ENCODE assay signal across 1 cellular context in the genomic region with DNA sequence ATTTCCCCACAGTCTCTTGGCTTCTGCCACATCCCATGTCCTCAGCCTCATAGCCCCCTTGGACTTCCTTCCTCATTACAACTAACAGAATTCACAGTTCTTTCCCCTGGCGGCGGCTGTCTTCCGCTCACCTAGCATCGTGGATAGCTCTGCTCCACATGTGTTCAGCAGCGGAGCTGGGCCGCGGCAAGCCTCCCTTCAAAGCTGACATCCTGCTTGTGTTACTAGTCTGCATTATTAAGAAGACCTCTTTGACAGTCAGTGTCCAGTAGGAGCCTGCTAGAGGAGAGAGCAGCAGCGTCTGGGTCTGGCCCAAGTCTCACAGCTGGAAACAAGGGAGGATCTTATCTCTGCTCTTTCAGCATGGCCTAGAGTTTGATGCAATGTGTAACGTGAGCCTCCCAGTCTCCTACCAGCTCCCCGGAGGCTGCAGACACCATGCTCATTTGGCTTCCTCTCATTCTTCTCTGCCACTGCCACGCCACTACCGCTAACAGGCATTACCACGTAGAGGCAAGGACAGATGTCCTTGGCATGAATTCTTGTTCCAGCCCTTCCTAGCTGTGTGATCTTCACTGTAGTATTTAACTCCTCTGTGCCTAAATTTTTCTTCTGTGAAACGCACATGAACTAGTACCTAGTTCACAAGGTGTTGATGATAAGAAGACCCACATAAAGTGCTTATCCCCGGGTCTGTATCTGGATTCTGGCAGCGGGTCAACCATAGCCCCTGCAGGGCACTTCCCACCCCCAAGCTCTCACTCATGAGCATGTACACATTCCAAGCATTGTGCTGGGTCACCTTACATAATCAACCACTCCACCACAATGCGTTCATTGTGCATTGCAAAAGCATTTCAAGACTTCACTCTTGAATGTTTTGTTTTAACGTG.
A peak's percentile ranks its signal among the peaks of the same experiment; 100 is the strongest.
TF ChIP-seq lines count a peak whose summit lies in the region.

No MANE protein-coding gene starts in this region.

TF ChIP-seq in K562, 482 proteins besides CTCF, POLR2A, EP300 and RAD21 (continued from another document and continues in another):
- TF ChIP-seq ZBTB33 (CRISPR knock-in tag; IDR thresholded peaks at IDR 0.05) (peak; percentile 66), PHF20 (IDR thresholded peaks at IDR 0.05; ENCODE audit: partially characterized antibody) (no peak), GATA2 (CRISPR knock-in tag; IDR thresholded peaks at IDR 0.05) (peak; percentile 93), ZNF79 (CRISPR knock-in tag; IDR thresholded peaks at IDR 0.05; ENCODE audit: low read depth) (no peak), FOXP1 (CRISPR knock-in tag; IDR thresholded peaks at IDR 0.05) (0 out of 2 replicates have a peak, but pooled peaks have one; percentile 31), MYBL2 (IDR thresholded peaks at IDR 0.05; ENCODE audit: low read depth) (no peak), MYBL2 (CRISPR knock-in tag; IDR thresholded peaks at IDR 0.05; ENCODE audit: borderline replicate concordance) (no peak), ZBTB17 (CRISPR knock-in tag; IDR thresholded peaks at IDR 0.05) (no peak), SP2 (IDR thresholded peaks at IDR 0.05; ENCODE audit: extremely low read depth, low read depth, low read length, poor library complexity, severe bottlenecking) (no peak), THRA (IDR thresholded peaks at IDR 0.05) (no peak), ZNF134 (CRISPR knock-in tag; conservative IDR thresholded peaks at IDR 0.05) (no peak), ZBTB7A (IDR thresholded peaks at IDR 0.05; ENCODE audit: borderline replicate concordance, control insufficient read depth, low read depth, low read length) (peak; percentile 33; the same call in 1 of the 2 replicates), ZNF76 (CRISPR knock-in tag; IDR thresholded peaks at IDR 0.05; ENCODE audit: borderline replicate concordance) (no peak), ZNF778 (CRISPR knock-in tag; IDR thresholded peaks at IDR 0.05) (no peak), NFIC (IDR thresholded peaks at IDR 0.05) (peak; percentile 89), CBFA2T3 (IDR thresholded peaks at IDR 0.05) (peak; percentile 88), TEAD4 (IDR thresholded peaks at IDR 0.05; ENCODE audit: low read length) (peak; percentile 66), TEAD4 (CRISPR knock-in tag; IDR thresholded peaks at IDR 0.05; ENCODE audit: borderline replicate concordance) (no peak), SRSF1 (IDR thresholded peaks at IDR 0.05; ENCODE audit: low read depth, low read length) (no peak), POLR2H (tag; IDR thresholded peaks at IDR 0.05; ENCODE audit: low read depth) (no peak), TBL1XR1 (IDR thresholded peaks at IDR 0.05; ENCODE audit: low read length in 2 of 2) (0 out of 4 replicates have a peak, but pooled peaks have one; percentile 25 to 67), E2F3 (CRISPR knock-in tag; IDR thresholded peaks at IDR 0.05) (no peak), SP1 (CRISPR knock-in tag; IDR thresholded peaks at IDR 0.05) (no peak), MBD2 (IDR thresholded peaks at IDR 0.05; ENCODE audit: borderline replicate concordance, low read depth) (no peak), SUPT5H (IDR thresholded peaks at IDR 0.05) (no peak), ZNF766 (CRISPR knock-in tag; conservative IDR thresholded peaks at IDR 0.05) (no peak), HMGXB4 (CRISPR knock-in tag; IDR thresholded peaks at IDR 0.05) (no peak), NR2F6 (CRISPR knock-in tag; IDR thresholded peaks at IDR 0.05) (no peak), ZNF311 (CRISPR knock-in tag; IDR thresholded peaks at IDR 0.05) (no peak), ETV6 (IDR thresholded peaks at IDR 0.05; ENCODE audit: borderline replicate concordance in 1 of 2, low read depth in 2 of 2, low read length in 1 of 2) (no peak; a peak in 1 of 4 replicates), ETV6 (CRISPR knock-in tag; IDR thresholded peaks at IDR 0.05; ENCODE audit: borderline replicate concordance) (no peak), ETS2 (tag; IDR thresholded peaks at IDR 0.05; ENCODE audit: borderline replicate concordance, poor library complexity, severe bottlenecking) (no peak), CREB3L1 (IDR thresholded peaks at IDR 0.05; ENCODE audit: borderline replicate concordance, low read depth) (peak; percentile 60; the same call in 1 of the 2 replicates), ELF4 (CRISPR knock-in tag; IDR thresholded peaks at IDR 0.05) (no peak), BRF2 (IDR thresholded peaks at IDR 0.05; ENCODE audit: borderline replicate concordance, insufficient read depth, insufficient read length) (no peak), FOXK2 (conservative IDR thresholded peaks at IDR 0.05 in 1 of 2, IDR thresholded peaks at IDR 0.05 in 1 of 2; ENCODE audit: low read depth in 2 of 2) (peak; percentile 70 to 76), ZNF586 (CRISPR knock-in tag; conservative IDR thresholded peaks at IDR 0.05) (no peak), BRCA1 (IDR thresholded peaks at IDR 0.05) (no peak), BRCA1 (CRISPR knock-in tag; IDR thresholded peaks at IDR 0.05) (no peak), KLF13 (tag; IDR thresholded peaks at IDR 0.05; ENCODE audit: borderline replicate concordance, low read depth) (no peak), POLR2AphosphoS5 (IDR thresholded peaks at IDR 0.05; ENCODE audit: control insufficient read depth, insufficient read depth, low read depth, low read length) (peak; percentile 58), SNRNP70 (optimal IDR thresholded peaks at IDR 0.05; ENCODE audit: low read depth, low read length) (no peak), EWSR1 (IDR thresholded peaks at IDR 0.05; ENCODE audit: borderline replicate concordance, low read depth, partially characterized antibody) (no peak), PHF21A (IDR thresholded peaks at IDR 0.05; ENCODE audit: borderline replicate concordance, low read depth) (no peak), NFYB (IDR thresholded peaks at IDR 0.05; ENCODE audit: extremely low read depth, insufficient read length) (no peak)
- TF ChIP-seq, protein P1, sequence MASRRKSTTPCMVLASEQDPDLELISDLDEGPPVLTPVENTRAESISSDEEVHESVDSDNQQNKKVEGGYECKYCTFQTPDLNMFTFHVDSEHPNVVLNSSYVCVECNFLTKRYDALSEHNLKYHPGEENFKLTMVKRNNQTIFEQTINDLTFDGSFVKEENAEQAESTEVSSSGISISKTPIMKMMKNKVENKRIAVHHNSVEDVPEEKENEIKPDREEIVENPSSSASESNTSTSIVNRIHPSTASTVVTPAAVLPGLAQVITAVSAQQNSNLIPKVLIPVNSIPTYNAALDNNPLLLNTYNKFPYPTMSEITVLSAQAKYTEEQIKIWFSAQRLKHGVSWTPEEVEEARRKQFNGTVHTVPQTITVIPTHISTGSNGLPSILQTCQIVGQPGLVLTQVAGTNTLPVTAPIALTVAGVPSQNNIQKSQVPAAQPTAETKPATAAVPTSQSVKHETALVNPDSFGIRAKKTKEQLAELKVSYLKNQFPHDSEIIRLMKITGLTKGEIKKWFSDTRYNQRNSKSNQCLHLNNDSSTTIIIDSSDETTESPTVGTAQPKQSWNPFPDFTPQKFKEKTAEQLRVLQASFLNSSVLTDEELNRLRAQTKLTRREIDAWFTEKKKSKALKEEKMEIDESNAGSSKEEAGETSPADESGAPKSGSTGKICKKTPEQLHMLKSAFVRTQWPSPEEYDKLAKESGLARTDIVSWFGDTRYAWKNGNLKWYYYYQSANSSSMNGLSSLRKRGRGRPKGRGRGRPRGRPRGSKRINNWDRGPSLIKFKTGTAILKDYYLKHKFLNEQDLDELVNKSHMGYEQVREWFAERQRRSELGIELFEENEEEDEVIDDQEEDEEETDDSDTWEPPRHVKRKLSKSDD (conservative IDR thresholded peaks at IDR 0.05; ENCODE audit: low read length): no peak
- TF ChIP-seq, protein P2, sequence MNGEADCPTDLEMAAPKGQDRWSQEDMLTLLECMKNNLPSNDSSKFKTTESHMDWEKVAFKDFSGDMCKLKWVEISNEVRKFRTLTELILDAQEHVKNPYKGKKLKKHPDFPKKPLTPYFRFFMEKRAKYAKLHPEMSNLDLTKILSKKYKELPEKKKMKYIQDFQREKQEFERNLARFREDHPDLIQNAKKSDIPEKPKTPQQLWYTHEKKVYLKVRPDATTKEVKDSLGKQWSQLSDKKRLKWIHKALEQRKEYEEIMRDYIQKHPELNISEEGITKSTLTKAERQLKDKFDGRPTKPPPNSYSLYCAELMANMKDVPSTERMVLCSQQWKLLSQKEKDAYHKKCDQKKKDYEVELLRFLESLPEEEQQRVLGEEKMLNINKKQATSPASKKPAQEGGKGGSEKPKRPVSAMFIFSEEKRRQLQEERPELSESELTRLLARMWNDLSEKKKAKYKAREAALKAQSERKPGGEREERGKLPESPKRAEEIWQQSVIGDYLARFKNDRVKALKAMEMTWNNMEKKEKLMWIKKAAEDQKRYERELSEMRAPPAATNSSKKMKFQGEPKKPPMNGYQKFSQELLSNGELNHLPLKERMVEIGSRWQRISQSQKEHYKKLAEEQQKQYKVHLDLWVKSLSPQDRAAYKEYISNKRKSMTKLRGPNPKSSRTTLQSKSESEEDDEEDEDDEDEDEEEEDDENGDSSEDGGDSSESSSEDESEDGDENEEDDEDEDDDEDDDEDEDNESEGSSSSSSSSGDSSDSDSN (IDR thresholded peaks at IDR 0.05; ENCODE audit: borderline replicate concordance in 1 of 2, low read depth in 2 of 2, low read length in 2 of 2): 0 out of 4 replicates have a peak, but pooled peaks of 1 of the 2 experiments have one; percentile 14
- TF ChIP-seq, protein P3, sequence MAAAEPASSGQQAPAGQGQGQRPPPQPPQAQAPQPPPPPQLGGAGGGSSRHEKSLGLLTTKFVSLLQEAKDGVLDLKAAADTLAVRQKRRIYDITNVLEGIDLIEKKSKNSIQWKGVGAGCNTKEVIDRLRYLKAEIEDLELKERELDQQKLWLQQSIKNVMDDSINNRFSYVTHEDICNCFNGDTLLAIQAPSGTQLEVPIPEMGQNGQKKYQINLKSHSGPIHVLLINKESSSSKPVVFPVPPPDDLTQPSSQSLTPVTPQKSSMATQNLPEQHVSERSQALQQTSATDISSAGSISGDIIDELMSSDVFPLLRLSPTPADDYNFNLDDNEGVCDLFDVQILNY (CRISPR knock-in tag; IDR thresholded peaks at IDR 0.05): no peak
- TF ChIP-seq, protein P4, sequence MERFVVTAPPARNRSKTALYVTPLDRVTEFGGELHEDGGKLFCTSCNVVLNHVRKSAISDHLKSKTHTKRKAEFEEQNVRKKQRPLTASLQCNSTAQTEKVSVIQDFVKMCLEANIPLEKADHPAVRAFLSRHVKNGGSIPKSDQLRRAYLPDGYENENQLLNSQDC (CRISPR knock-in tag; IDR thresholded peaks at IDR 0.05): no peak
